In genomic region chr22:45207981-45208664, GRCh38 we compare ENCODE assay signal across 13 cellular contexts. TPM values are rescaled to one million over a fixed set of nuclear protein-coding genes. Genes with fewer than 3 reads are reported as not detected.
A peak's percentile ranks its signal among the peaks of the same experiment; 100 is the strongest.
DNase-seq lines count a peak whose midpoint lies in the region; ATAC-seq and TF ChIP-seq lines count a peak whose summit lies in the region.
"Had no signal": no experiment of that assay in that cellular context is flagged by ENCODE, and none has a peak within 500 bp of the region (broad histone marks: within the 10 kb centered on the region; RNA-seq: fewer than 3 reads in every experiment).

No MANE protein-coding gene starts in this region.

- ATAC-seq in foreskin keratinocyte (peak; percentile 58), HG03442 (IDR thresholded peaks at IDR 0.05; ENCODE audit: unreplicated experiment) (no peak)

- H3K9me3 ChIP-seq in spleen (no peaks in the 10 kb centered on the region), HAP-1 (no peaks in the 10 kb centered on the region)

- no peak overlapping the region for H3K4me3 ChIP-seq in spleen
- H3K4me3 ChIP-seq in HAP-1, result no peak overlapping the region
- H3K4me3 ChIP-seq: K562 had no signal

- intact Hi-C loops in spleen (cut with DNase I; ENCODE audit: low total_unique reads), result no loop called here

- H3K27ac ChIP-seq in angular gyrus (ENCODE audit: low read depth, low read length), result peak overlapping the region; percentile 98
- H3K27ac ChIP-seq in foreskin keratinocyte, result peak overlapping the region; percentile 22
- no peak overlapping the region for H3K27ac ChIP-seq in spleen

- in situ Hi-C loops in HAP-1 (cut with MboI; ENCODE audit: low sequenced_read_pairs), result no loop called here

- H3K27me3 ChIP-seq in foreskin keratinocyte (no peaks in the 10 kb centered on the region), spleen (replicated peaks in 1 of 7) (no peaks in the 10 kb centered on the region), HAP-1 (ENCODE audit: low read depth) (no peaks in the 10 kb centered on the region)

- DNase-seq in HCEC 1CT, result peak; percentile 59
- DNase-seq in foreskin keratinocyte, result peak; percentile 68 to 76
- peak; percentile 69 for DNase-seq in spleen
- no peak for DNase-seq in HAP-1 (ENCODE audit: low spot score in 2 of 2)
- DNase-seq in NCI-H226, result no peak
- no peak for DNase-seq in NOMO-1 (lab: John Stamatoyannopoulos, UW; ENCODE audit: unreplicated experiment in 2 of 2)
- DNase-seq: activated T-cell treated with anti-CD3 and anti-CD28 coated beads, Interleukin-2, amount 50 U/mL, for 48 hours; cortex of kidney; DMS153; RPMI8226 had no signal

- H3K36me3 ChIP-seq in spleen (peaks cover 0 to 90% (median 36%) of the 10 kb centered on the region in 6 donors), HAP-1 (replicated peaks) (no peaks in the 10 kb centered on the region; the same call in 1 of the 2 replicates)

- no peak for TF ChIP-seq POLR2A in spleen (IDR thresholded peaks at IDR 0.05)

- WGBS in spleen, 5 donors, result 87 to 94% (median 91%) methylated on average over 21 to 24 of the region's 24 CpGs

- no peak for TF ChIP-seq CTCF in foreskin keratinocyte (conservative IDR thresholded peaks at IDR 0.05)
- no peak for TF ChIP-seq CTCF in spleen (IDR thresholded peaks at IDR 0.05 in 8 of 11, conservative IDR thresholded peaks at IDR 0.05 in 3 of 11)

- H3K4me1 ChIP-seq in foreskin keratinocyte (peaks cover 12% of the 10 kb centered on the region), spleen (peaks cover 3 to 27% (median 10%) of the 10 kb centered on the region in 6 donors), HAP-1 (no peaks in the 10 kb centered on the region)

RNA-seq across cellular contexts. Expression of gene KIAA0930, which starts 32.6 kb away (rescaled TPM):
- total RNA-seq in foreskin keratinocyte (108 and 112 TPM in 2 replicates), spleen (10 to 100 TPM; 35.5 to 93.1 (median 73.7) TPM)
- polyA plus RNA-seq in foreskin keratinocyte (93.5 and 102 TPM in 2 replicates), spleen (10 to 100 TPM; 32.6 to 61.5 (median 46.6) TPM)

RNA-seq across cellular contexts. Expression of gene NUP50, which starts 44.4 kb away (rescaled TPM):
- total RNA-seq in foreskin keratinocyte (63.7 and 67.4 TPM in 2 replicates), spleen (100 to 1,000 TPM in 2 of 7 donors, 10 to 100 TPM in 5; 85.9 to 109 (median 98.5) TPM)
- polyA plus RNA-seq in foreskin keratinocyte (15.8 and 20.4 TPM in 2 replicates), spleen (10 to 100 TPM; 16.2 to 26.4 (median 17.5) TPM)

Comparison
In these comparisons a context has a peak if more than half of its experiments do, and no peak if none do; other contexts are left out.
1. DNase-seq: peak in HCEC 1CT (single experiment), foreskin keratinocyte (2 of 2) and spleen (single experiment); none in HAP-1 (0 of 2), NCI-H226 (single experiment) and NOMO-1 (0 of 2).
2. H3K27ac ChIP-seq: peak in angular gyrus (single experiment) and foreskin keratinocyte (single experiment); none in spleen (0 of 8).